9 cellular contexts compared by ENCODE assay signal in the genomic region with DNA sequence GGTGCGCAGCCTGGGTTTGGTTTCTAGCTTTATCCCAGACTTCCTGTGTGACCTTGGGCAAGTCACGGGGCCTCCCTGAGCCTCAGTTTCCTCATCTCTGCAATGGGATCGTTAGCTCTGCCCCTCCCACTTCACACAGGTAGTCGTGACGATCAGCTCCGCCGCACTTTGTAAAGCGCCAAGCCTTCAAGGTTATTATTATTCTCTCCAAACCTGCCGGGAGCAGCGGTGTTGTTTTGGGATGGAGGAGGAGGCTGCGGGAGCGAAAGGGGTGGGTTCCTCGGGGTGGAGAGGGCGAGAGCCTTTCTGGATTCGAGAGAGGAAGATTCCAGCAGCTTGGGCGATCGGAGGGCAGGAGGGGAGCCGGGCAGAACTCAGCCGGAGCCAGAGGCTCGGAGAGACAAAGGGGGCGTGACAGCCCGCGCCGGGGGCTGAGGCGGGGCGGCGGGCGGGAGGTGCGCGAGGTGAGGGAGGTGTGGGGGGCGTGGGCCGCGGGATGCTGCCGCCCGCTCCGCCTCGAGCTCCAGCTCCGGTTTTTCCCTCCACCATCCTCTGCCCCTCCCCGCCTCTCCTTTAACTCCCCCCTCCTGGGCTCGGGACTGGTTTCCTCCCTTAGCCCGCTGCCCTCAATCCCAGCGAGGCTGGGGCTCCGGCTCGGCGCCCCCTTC. TPM values are rescaled to one million over a fixed set of nuclear protein-coding genes. Genes with fewer than 3 reads are reported as not detected.
A peak's percentile ranks its signal among the peaks of the same experiment; 100 is the strongest.
DNase-seq lines count a peak whose midpoint lies in the region; TF ChIP-seq lines count a peak whose summit lies in the region.
"Had no signal": no experiment of that assay in that cellular context is flagged by ENCODE, and none has a peak within 500 bp of the region (broad histone marks: within the 10 kb centered on the region; RNA-seq: fewer than 3 reads in every experiment).

A gene with protein sequence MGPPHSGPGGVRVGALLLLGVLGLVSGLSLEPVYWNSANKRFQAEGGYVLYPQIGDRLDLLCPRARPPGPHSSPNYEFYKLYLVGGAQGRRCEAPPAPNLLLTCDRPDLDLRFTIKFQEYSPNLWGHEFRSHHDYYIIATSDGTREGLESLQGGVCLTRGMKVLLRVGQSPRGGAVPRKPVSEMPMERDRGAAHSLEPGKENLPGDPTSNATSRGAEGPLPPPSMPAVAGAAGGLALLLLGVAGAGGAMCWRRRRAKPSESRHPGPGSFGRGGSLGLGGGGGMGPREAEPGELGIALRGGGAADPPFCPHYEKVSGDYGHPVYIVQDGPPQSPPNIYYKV (plus strand): TSS at position 602 of the 668 bp plus-strand sequence. CDS start 397 bp downstream, outside the sequence.

- H3K4me2 ChIP-seq in mesendoderm (ENCODE audit: low read length) (peak within 1 kb of the TSS; percentile 91), PC-9 (no peak within 1 kb of the TSS)

- no peak within 1 kb of the TSS for H2BK5ac ChIP-seq in mesendoderm (ENCODE audit: low read length)

- no CpG with 5 or more reads among the region's 45 CpGs for WGBS in mesendoderm (ENCODE audit: extremely low coverage, insufficient coverage, low lambda C conversion rate)

- no peaks in the 10 kb centered on the region for H3F3A ChIP-seq in PC-9 (ENCODE audit: insufficient read depth, low read depth)

- TF ChIP-seq CTCF in coronary artery (IDR thresholded peaks at IDR 0.05) = no peak
- TF ChIP-seq CTCF in PC-9 (conservative IDR thresholded peaks at IDR 0.05) = no peak

- no peaks in the 10 kb centered on the region for H3K9me2 ChIP-seq in PC-9 (ENCODE audit: insufficient read depth)

- CTCF ChIA-PET in PC-9 (lab: Charles Lee) = no interaction called here

- H4K8ac ChIP-seq in mesendoderm (ENCODE audit: low read depth, low read length) = no peak within 1 kb of the TSS

- no peaks in the 10 kb centered on the region for H4K20me1 ChIP-seq in PC-9 (ENCODE audit: insufficient read depth)

- no peak within 1 kb of the TSS for H2BK15ac ChIP-seq in mesendoderm (replicated peaks; ENCODE audit: low read depth)

- no peak within 1 kb of the TSS for H2BK120ac ChIP-seq in mesendoderm (ENCODE audit: low read depth, low read length)

- H3K36me3 ChIP-seq in mesendoderm (ENCODE audit: control insufficient read depth, insufficient read depth, low read length) = no peaks in the 10 kb centered on the region
- H3K36me3 ChIP-seq in PC-9 (ENCODE audit: low read depth) = no peaks in the 10 kb centered on the region

- H3K4me1 ChIP-seq in mesendoderm (ENCODE audit: control insufficient read depth, low read depth, low read length) (peaks cover 6% of the 10 kb centered on the region), PC-9 (replicated peaks; ENCODE audit: insufficient read depth) (no peaks in the 10 kb centered on the region)

- POLR2A ChIA-PET in PC-9 (lab: Charles Lee; ENCODE audit: unreplicated experiment) = interaction anchor here (0.7 kb wide), 1 partner anchor 282 kb away, joined by 3 read pairs; no protein-coding TSS in a partner anchor

- no peak within 1 kb of the TSS for H4K5ac ChIP-seq in mesendoderm (ENCODE audit: low read length)

- no peak within 1 kb of the TSS for H2AK5ac ChIP-seq in mesendoderm (ENCODE audit: low read length)

- H3K79me1 ChIP-seq in mesendoderm (ENCODE audit: low read length) = no peaks in the 10 kb centered on the region

- H3K18ac ChIP-seq in mesendoderm (ENCODE audit: low read length) = peak within 1 kb of the TSS; percentile 54

- peak within 1 kb of the TSS; percentile 72 for H3K9ac ChIP-seq in mesendoderm (ENCODE audit: low read length)

- H3K27me3 ChIP-seq in mesendoderm (ENCODE audit: insufficient read depth, low read length, poor library complexity) (peaks cover 3% of the 10 kb centered on the region), PC-9 (ENCODE audit: insufficient read depth, low read depth) (no peaks in the 10 kb centered on the region)

- no peak within 1 kb of the TSS for H2AFZ ChIP-seq in PC-9

- H3K56ac ChIP-seq in mesendoderm (ENCODE audit: low read length) = peak within 1 kb of the TSS; percentile 82

- no peak within 1 kb of the TSS for H3K4ac ChIP-seq in mesendoderm (ENCODE audit: low read depth, low read length)

- no peak within 1 kb of the TSS for H3K23ac ChIP-seq in mesendoderm (ENCODE audit: low read length)

- H3K79me2 ChIP-seq in mesendoderm (ENCODE audit: control insufficient read depth, insufficient read depth, low read length) (no peaks in the 10 kb centered on the region), PC-9 (ENCODE audit: low read depth) (no peaks in the 10 kb centered on the region)

- intact Hi-C loops in PC-9 (cut with micrococcal nuclease; ENCODE audit: unreplicated experiment) = no loop called here

- peak; percentile 74 for DNase-seq in DMS 273 (lab: John Stamatoyannopoulos, UW; ENCODE audit: unreplicated experiment)
- DNase-seq in DMS 273 treated with DMSO at 0.1 percent for 48 hours (lab: John Stamatoyannopoulos, UW) = no peak
- DNase-seq in NCI-H226 = peak; percentile 39
- DNase-seq in coronary artery (ENCODE audit: low spot score) = peak; percentile 56
- DNase-seq in mesendoderm = peak; percentile 88
- no peak for DNase-seq in amniotic stem cell (lab: John Stamatoyannopoulos, UW)
- no peak for DNase-seq in globus pallidus (ENCODE audit: low spot score)
- no peak for DNase-seq in PC-9

- no TSS peak for BruUV-seq in PC-9 (replicated peaks; lab: Mats Ljungman, UMichigan)

- H3K9me3 ChIP-seq in PC-9 (ENCODE audit: insufficient read depth, low read depth) = no peaks in the 10 kb centered on the region

- peak within 1 kb of the TSS; percentile 62 for H3K4me3 ChIP-seq in coronary artery
- peak within 1 kb of the TSS; percentile 45 for H3K4me3 ChIP-seq in mesendoderm (ENCODE audit: low read length)
- no peak within 1 kb of the TSS for H3K4me3 ChIP-seq in PC-9

- H3K27ac ChIP-seq in coronary artery = no peak within 1 kb of the TSS
- peak within 1 kb of the TSS; percentile 37 for H3K27ac ChIP-seq in mesendoderm (ENCODE audit: low read depth, low read length)
- no peak within 1 kb of the TSS for H3K27ac ChIP-seq in PC-9

RNA-seq across cellular contexts. Expression of the gene that starts here (rescaled TPM):
- polyA plus RNA-seq in mesendoderm (2013, experiment 1 of 2) = 5.9 TPM
- 5.8 TPM for polyA plus RNA-seq in mesendoderm (2013, experiment 2 of 2)
- total RNA-seq in PC-9 (2021) = 1.5 and 1.6 TPM in 2 replicates
- total RNA-seq: T-helper 1 cell treated with Interleukin-12 subunit alpha and Interleukin-12 subunit beta and Interleukin-4 antibody, amounts not matched to agents 30 ng/mL and 1 ng/mL, for 36 hours had no signal

Comparison
In these comparisons a context has a peak if more than half of its experiments do, and no peak if none do; other contexts are left out.
1. DNase-seq: peak in DMS 273 (single experiment), NCI-H226 (single experiment), coronary artery (single experiment) and mesendoderm (single experiment); none in DMS 273 treated with DMSO at 0.1 percent for 48 hours (single experiment), amniotic stem cell (single experiment), globus pallidus (single experiment) and PC-9 (0 of 2).